In the genomic region with DNA sequence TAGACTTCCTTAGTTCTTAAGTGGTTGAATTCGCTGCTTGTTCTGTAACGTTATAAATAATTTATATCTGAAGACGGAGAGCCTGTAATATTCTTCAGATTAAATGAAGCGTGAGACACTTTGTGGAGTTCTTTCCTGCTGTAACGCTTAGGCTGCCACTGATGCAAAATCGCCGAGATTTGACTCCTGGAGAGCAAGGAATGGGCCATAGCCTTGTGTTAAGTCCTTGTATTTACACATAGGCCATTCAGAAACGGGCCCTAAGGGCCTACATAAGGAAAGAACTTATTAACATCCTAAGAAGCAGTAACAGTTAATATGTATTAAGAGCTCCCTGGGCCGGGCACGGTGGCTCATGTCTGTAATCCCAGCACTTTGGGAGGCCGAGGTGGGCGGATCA, we compare ENCODE assay signal across 8 cellular contexts. TPM values are rescaled to one million over a fixed set of nuclear protein-coding genes. Genes with fewer than 3 reads are reported as not detected.
DNase-seq lines count a peak whose midpoint lies in the region; ATAC-seq and TF ChIP-seq lines count a peak whose summit lies in the region.

No MANE protein-coding gene starts in this region.

- peak overlapping the region; percentile 94 for H3K4me3 Mint-ChIP-seq in activated T-cell treated with anti-CD3 and anti-CD28 coated beads, Interleukin-2, amount 50 U/mL, for 4 hours
- H3K4me3 Mint-ChIP-seq in activated naive CD8-positive, alpha-beta T cell treated with anti-CD3 and anti-CD28 coated beads, Interleukin-2, amount 50 U/mL, for 24 hours = peak overlapping the region; percentile 93

- H3K27me3 Mint-ChIP-seq in activated T-cell treated with anti-CD3 and anti-CD28 coated beads, Interleukin-2, amount 50 U/mL, for 4 hours (ENCODE audit: low read depth) = no peaks in the 10 kb centered on the region
- no peaks in the 10 kb centered on the region for H3K27me3 Mint-ChIP-seq in activated naive CD8-positive, alpha-beta T cell treated with anti-CD3 and anti-CD28 coated beads, Interleukin-2, amount 50 U/mL, for 24 hours

- TF ChIP-seq POLR2A in right lobe of liver (IDR thresholded peaks at IDR 0.05) = no peak

- WGBS in right lobe of liver (ENCODE audit: insufficient coverage, low coverage, low lambda C conversion rate, missing lambda C conversion rate) = 44% methylated on average over 12 of the region's 12 CpGs

- no peaks in the 10 kb centered on the region for H3K9me3 ChIP-seq in right lobe of liver
- H3K9me3 ChIP-seq in tibial artery = no peaks in the 10 kb centered on the region

- H3K4me3 ChIP-seq in right lobe of liver = peak overlapping the region; percentile 91 to 97 (median 92)
- peak overlapping the region; percentile 92 to 98 for H3K4me3 ChIP-seq in tibial artery

- TF ChIP-seq CTCF in right lobe of liver (IDR thresholded peaks at IDR 0.05) (no peak), tibial artery (IDR thresholded peaks at IDR 0.05) (no peak)

- H3K36me3 ChIP-seq in right lobe of liver (no peaks in the 10 kb centered on the region), tibial artery (peaks cover 6 to 17% (median 6%) of the 10 kb centered on the region in 3 donors)

- H3K27ac ChIP-seq in right lobe of liver = no peak overlapping the region
- peak overlapping the region; percentile 86 to 89 for H3K27ac ChIP-seq in tibial artery

- peak overlapping the region; percentile 90 for H3K27ac Mint-ChIP-seq in activated naive CD8-positive, alpha-beta T cell treated with anti-CD3 and anti-CD28 coated beads, Interleukin-2, amount 50 U/mL, for 24 hours

- no peaks in the 10 kb centered on the region for H3K9me3 Mint-ChIP-seq in activated T-cell treated with anti-CD3 and anti-CD28 coated beads, Interleukin-2, amount 50 U/mL, for 4 hours
- H3K9me3 Mint-ChIP-seq in activated naive CD8-positive, alpha-beta T cell treated with anti-CD3 and anti-CD28 coated beads, Interleukin-2, amount 50 U/mL, for 24 hours = no peaks in the 10 kb centered on the region

- ATAC-seq in activated T-cell treated with anti-CD3 and anti-CD28 coated beads, Interleukin-2, amount 50 U/mL, for 4 hours = no peak
- ATAC-seq in activated naive CD8-positive, alpha-beta T cell treated with anti-CD3 and anti-CD28 coated beads, Interleukin-2, amount 50 U/mL, for 24 hours = no peak
- ATAC-seq in right lobe of liver = no peak

- no peak for DNase-seq in activated T-cell treated with anti-CD3 and anti-CD28 coated beads, Interleukin-2, amount 50 U/mL, for 4 hours
- DNase-seq in activated T-cell treated with anti-CD3 and anti-CD28 coated beads for 4 hours (no peak), right lobe of liver (no peak), tibial artery (no peak), NCI-H510A treated with DMSO at 0.1 percent for 48 hours (lab: John Stamatoyannopoulos, UW) (no peak), amniotic stem cell (lab: John Stamatoyannopoulos, UW) (no peak), GDM1 (lab: John Stamatoyannopoulos, UW) (no peak)
- no peak for DNase-seq in activated naive CD8-positive, alpha-beta T cell treated with anti-CD3 and anti-CD28 coated beads, Interleukin-2, amount 50 U/mL, for 24 hours

- H3K4me1 ChIP-seq in right lobe of liver = peaks cover 0 to 17% (median 1%) of the 10 kb centered on the region in 4 donors
- H3K4me1 ChIP-seq in tibial artery = peaks cover 6 to 32% (median 28%) of the 10 kb centered on the region in 4 donors

- H3K36me3 Mint-ChIP-seq in activated T-cell treated with anti-CD3 and anti-CD28 coated beads, Interleukin-2, amount 50 U/mL, for 4 hours (ENCODE audit: insufficient read depth) = no peaks in the 10 kb centered on the region
- peaks cover 4% of the 10 kb centered on the region for H3K36me3 Mint-ChIP-seq in activated naive CD8-positive, alpha-beta T cell treated with anti-CD3 and anti-CD28 coated beads, Interleukin-2, amount 50 U/mL, for 24 hours (ENCODE audit: low read depth)

- peaks cover 19% of the 10 kb centered on the region for H3K4me1 Mint-ChIP-seq in activated T-cell treated with anti-CD3 and anti-CD28 coated beads, Interleukin-2, amount 50 U/mL, for 4 hours (ENCODE audit: low read depth)
- H3K4me1 Mint-ChIP-seq in activated naive CD8-positive, alpha-beta T cell treated with anti-CD3 and anti-CD28 coated beads, Interleukin-2, amount 50 U/mL, for 24 hours = peaks cover 27% of the 10 kb centered on the region

- no peaks in the 10 kb centered on the region for H3K27me3 ChIP-seq in right lobe of liver
- H3K27me3 ChIP-seq in tibial artery = no peaks in the 10 kb centered on the region

- intact Hi-C loops in right lobe of liver (cut with DNase I) = no loop called here
- intact Hi-C loops in tibial artery (cut with DNase I; ENCODE audit: low total_unique reads) = loop anchor here (10.0 kb wide), 1 partner anchor 955 kb away; the partner anchor contains the start of gene CLUH

RNA-seq across cellular contexts. Expression of gene EMC6, which starts 0.9 kb away (rescaled TPM):
- total RNA-seq in activated T-cell treated with anti-CD3 and anti-CD28 coated beads, Interleukin-2, amount 50 U/mL, for 4 hours = 10 to 100 TPM; 66.3 to 99.5 (median 98.0) TPM
- 10 to 100 TPM; 19.7 to 27.7 (median 24.4) TPM for total RNA-seq in right lobe of liver

RNA-seq across cellular contexts. Expression of gene TAX1BP3, which starts 1.2 kb away (rescaled TPM):
- 10 to 100 TPM in 1 of 3 donors, 1 to 10 TPM in 2; 8.9 to 10.6 (median 9.2) TPM for total RNA-seq in activated T-cell treated with anti-CD3 and anti-CD28 coated beads, Interleukin-2, amount 50 U/mL, for 4 hours
- total RNA-seq in right lobe of liver = 10 to 100 TPM in 4 of 6 experiments, 1 to 10 TPM in 2; 8.1 to 60.9 (median 34.7) TPM

RNA-seq across cellular contexts. Expression of gene P2RX5, which starts 26.4 kb away (rescaled TPM):
- 10 to 100 TPM; 29.5 to 53.5 (median 30.8) TPM for total RNA-seq in activated T-cell treated with anti-CD3 and anti-CD28 coated beads, Interleukin-2, amount 50 U/mL, for 4 hours
- total RNA-seq in right lobe of liver = 1 to 10 TPM in 1 of 6 experiments, under 1 TPM in 5; 0.13 to 1.1 (median 0.40) TPM

RNA-seq across cellular contexts. Expression of gene CTNS, which starts 33.0 kb away (rescaled TPM):
- total RNA-seq in activated T-cell treated with anti-CD3 and anti-CD28 coated beads, Interleukin-2, amount 50 U/mL, for 4 hours = 10 to 100 TPM; 19.4 to 34.4 (median 21.5) TPM
- total RNA-seq in right lobe of liver = 10 to 100 TPM in 2 of 6 experiments, 1 to 10 TPM in 4; 6.7 to 30.3 (median 9.4) TPM

RNA-seq across cellular contexts. Expression of gene SHPK, which starts 33.5 kb away (rescaled TPM):
- total RNA-seq in activated T-cell treated with anti-CD3 and anti-CD28 coated beads, Interleukin-2, amount 50 U/mL, for 4 hours = 10 to 100 TPM in 2 of 3 donors, 1 to 10 TPM in 1; 9.1 to 14.7 (median 10.8) TPM
- 10 to 100 TPM; 13.5 to 26.1 (median 22.8) TPM for total RNA-seq in right lobe of liver

Comparison
In these comparisons a context has a peak if more than half of its experiments do, and no peak if none do; other contexts are left out.
1. H3K27ac ChIP-seq: peak in tibial artery (2 of 2); none in right lobe of liver (0 of 3).
2. RNA of gene P2RX5, which starts 26.4 kb away (total RNA-seq): 29.5 to 53.5 TPM in activated T-cell treated with anti-CD3 and anti-CD28 coated beads, Interleukin-2, amount 50 U/mL, for 4 hours; 0.13 to 1.1 TPM in right lobe of liver; every median in the first group is over 10 times any median in the second.